Comparison of ENCODE assay signal across 22 cellular contexts in genomic region chr12:90111646-90112565, GRCh38.
DNase-seq lines count a peak whose midpoint lies in the region; ATAC-seq and TF ChIP-seq lines count a peak whose summit lies in the region.
"Had no signal": no experiment of that assay in that cellular context is flagged by ENCODE, and none has a peak within 500 bp of the region (broad histone marks: within the 10 kb centered on the region; RNA-seq: fewer than 3 reads in every experiment).

No MANE protein-coding gene starts in this region.

- TF ChIP-seq POLR2A in gastrocnemius medialis (IDR thresholded peaks at IDR 0.05), result no peak

- H3K27me3 ChIP-seq in GM23248 (replicated peaks; ENCODE audit: insufficient read depth), result no peaks in the 10 kb centered on the region
- H3K27me3 ChIP-seq in dorsolateral prefrontal cortex, result no peaks in the 10 kb centered on the region
- H3K27me3 ChIP-seq in gastrocnemius medialis, result no peaks in the 10 kb centered on the region
- H3K27me3 ChIP-seq: gastroesophageal sphincter, ovary, thyroid gland had no signal

- H4K20me1 ChIP-seq in GM23248 (ENCODE audit: insufficient read depth), result no peaks in the 10 kb centered on the region

- intact Hi-C loops in dorsolateral prefrontal cortex (cut with DNase I) (loop anchor here in 1 of 2 donors (10.0 kb wide), 1 partner anchor 407 kb away; the partner anchor contains the start of gene ATP2B1), gastrocnemius medialis (cut with DNase I; ENCODE audit: low total_unique reads) (no loop called here), natural killer cell (cut with micrococcal nuclease) (no loop called here)

- H3F3A ChIP-seq in GM23248 (ENCODE audit: insufficient read depth), result no peaks in the 10 kb centered on the region

- H3K9me2 ChIP-seq in GM23248 (ENCODE audit: insufficient read depth), result no peaks in the 10 kb centered on the region

- H3K9me3 Mint-ChIP-seq in natural killer cell, result no peaks in the 10 kb centered on the region
- H3K9me3 Mint-ChIP-seq: CD8-positive, alpha-beta T cell; T-cell had no signal

- peaks cover 6% of the 10 kb centered on the region in 2 donors for H3K27me3 Mint-ChIP-seq in natural killer cell (ENCODE audit: low read depth in 2 of 2)
- H3K27me3 Mint-ChIP-seq: stimulated activated naive B cell treated with anti-CD40 and anti-IgM and Interleukin-4, amounts not matched to agents 10 μg/mL and 1 μg/mL and 100 μg/mL, for 72 hours; T-cell had no signal

- H3K4me1 Mint-ChIP-seq in natural killer cell, result no peaks in the 10 kb centered on the region
- H3K4me1 Mint-ChIP-seq: T-cell had no signal

- H3K4me1 ChIP-seq in GM23248 (ENCODE audit: insufficient read depth), result no peaks in the 10 kb centered on the region
- peaks cover 5 to 11% of the 10 kb centered on the region in 2 donors for H3K4me1 ChIP-seq in gastrocnemius medialis
- H3K4me1 ChIP-seq: thyroid gland had no signal

- no peak overlapping the region for H3K4me3 ChIP-seq in GM23248
- peak overlapping the region in 26 of 59 donors; percentile 1 to 43 (median 23) for H3K4me3 ChIP-seq in dorsolateral prefrontal cortex
- H3K4me3 ChIP-seq in gastrocnemius medialis, result peak overlapping the region in 3 of 4 donors; percentile 13 to 34 (median 16)
- H3K4me3 ChIP-seq: gastroesophageal sphincter, ovary, thyroid gland had no signal

- TF ChIP-seq CTCF in dorsolateral prefrontal cortex (IDR thresholded peaks at IDR 0.05 in 54 of 56, conservative IDR thresholded peaks at IDR 0.05 in 2 of 56; ENCODE audit: low read depth in 1 of 56, partially characterized antibody in 56 of 56) (no peak), gastrocnemius medialis (IDR thresholded peaks at IDR 0.05 in 4 of 5, conservative IDR thresholded peaks at IDR 0.05 in 1 of 5) (no peak), natural killer cell (IDR thresholded peaks at IDR 0.05) (no peak)

- WGBS in GM23248 (ENCODE audit: low coverage in 1 of 2, low lambda C conversion rate in 2 of 2, missing lambda C conversion rate in 2 of 2), 2 experiments, result 26 to 27% methylated on average over 12 of the region's 12 CpGs

- H3K27ac Mint-ChIP-seq in natural killer cell, result no peak overlapping the region
- H3K27ac Mint-ChIP-seq: CD8-positive, alpha-beta T cell; stimulated activated naive B cell treated with anti-CD40 and anti-IgM and Interleukin-4, amounts not matched to agents 10 μg/mL and 1 μg/mL and 100 μg/mL, for 72 hours; T-cell had no signal

- ATAC-seq in gastrocnemius medialis, result no peak
- ATAC-seq in HG02852 (IDR thresholded peaks at IDR 0.05; ENCODE audit: unreplicated experiment), result no peak
- no peak for ATAC-seq in natural killer cell
- ATAC-seq: CD8-positive, alpha-beta T cell; gastroesophageal sphincter; stimulated activated naive B cell treated with anti-CD40 and anti-IgM and Interleukin-4, amounts not matched to agents 10 μg/mL and 1 μg/mL and 100 μg/mL, for 72 hours; T-cell had no signal

- H3K9me3 ChIP-seq in GM23248 (ENCODE audit: low read depth), result no peaks in the 10 kb centered on the region
- no peaks in the 10 kb centered on the region for H3K9me3 ChIP-seq in gastrocnemius medialis
- H3K9me3 ChIP-seq: gastroesophageal sphincter, ovary, thyroid gland had no signal

- peak overlapping the region; percentile 77 for H2AFZ ChIP-seq in GM23248

- H3K27ac ChIP-seq in GM23248 (no peak overlapping the region), dorsolateral prefrontal cortex (peak overlapping the region in 56 of 59 donors; percentile 15 to 90 (median 62)), gastrocnemius medialis (no peak overlapping the region)
- H3K27ac ChIP-seq: epithelial cell of prostate, gastroesophageal sphincter, ovary, thyroid gland had no signal

- H3K36me3 ChIP-seq in GM23248 (ENCODE audit: low read depth) (no peaks in the 10 kb centered on the region), gastrocnemius medialis (no peaks in the 10 kb centered on the region)
- H3K36me3 ChIP-seq: gastroesophageal sphincter, ovary, thyroid gland had no signal

- H3K36me3 Mint-ChIP-seq in natural killer cell, result no peaks in the 10 kb centered on the region
- H3K36me3 Mint-ChIP-seq: CD8-positive, alpha-beta T cell; T-cell had no signal

- no peak overlapping the region for H3K4me2 ChIP-seq in GM23248 (ENCODE audit: unreplicated experiment)

- in situ Hi-C loops in GM23248 (cut with MboI) (no loop called here), gastrocnemius medialis (cut with MboI; ENCODE audit: low sequenced_read_pairs in 4 of 4) (loop anchor here in 1 of 4 donors (10.0 kb wide), 1 partner anchor 567 kb away; no protein-coding TSS in a partner anchor)

- H3K4me3 Mint-ChIP-seq in natural killer cell, result no peak overlapping the region
- H3K4me3 Mint-ChIP-seq: CD8-positive, alpha-beta T cell; stimulated activated naive B cell treated with anti-CD40 and anti-IgM and Interleukin-4, amounts not matched to agents 10 μg/mL and 1 μg/mL and 100 μg/mL, for 72 hours; T-cell had no signal

- DNase-seq in GM23248, result no peak
- peak; percentile 48 for DNase-seq in NCI-H524 treated with DMSO at 0.1 percent for 48 hours (lab: John Stamatoyannopoulos, UW)
- peak in 4 of 10 donors; percentile 31 to 76 (median 40) for DNase-seq in dorsolateral prefrontal cortex
- no peak for DNase-seq in gastrocnemius medialis
- DNase-seq in natural killer cell, result no peak
- DNase-seq in OCI-M2 (lab: John Stamatoyannopoulos, UW; ENCODE audit: unreplicated experiment), result no peak
- DNase-seq: activated CD4-positive, alpha-beta T cell treated with anti-CD3 and anti-CD28 coated beads, Interleukin-2, amount 50 U/mL, for 1 hour; activated CD8-positive, alpha-beta memory T cell treated with anti-CD3 and anti-CD28 coated beads, Interleukin-2, amount 50 U/mL, for 48 hours; CD8-positive, alpha-beta T cell; DND-41; kidney; NCI-H2029 treated with DMSO at 0.1 percent for 48 hours; NCI-H526 treated with DMSO at 0.1 percent for 48 hours; ovary; SHP77; stimulated activated CD4-positive, alpha-beta T cell treated with anti-CD3 and anti-CD28 coated beads, Interleukin-2, amount 100 ng/mL, for 24 hours; stimulated activated naive B cell treated with anti-CD40 and anti-IgM and Interleukin-4, amounts not matched to agents 10 μg/mL and 1 μg/mL and 100 μg/mL, for 72 hours; T-cell; thyroid gland had no signal

- no peaks in the 10 kb centered on the region for H3K79me2 ChIP-seq in GM23248 (ENCODE audit: insufficient read depth)

- no peak overlapping the region for H3K9ac ChIP-seq in GM23248

Comparison
In these comparisons a context has a peak if more than half of its experiments do, and no peak if none do; other contexts are left out.
1. H3K27ac ChIP-seq: peak in dorsolateral prefrontal cortex (56 of 59); none in GM23248 (single experiment) and gastrocnemius medialis (0 of 4).